In genomic region chr4:7335363-7336066, GRCh38 we compare ENCODE assay signal across 9 cellular contexts.
DNase-seq lines count a peak whose midpoint lies in the region; ATAC-seq and TF ChIP-seq lines count a peak whose summit lies in the region.
"Had no signal": no experiment of that assay in that cellular context is flagged by ENCODE, and none has a peak within 500 bp of the region (broad histone marks: within the 10 kb centered on the region; RNA-seq: fewer than 3 reads in every experiment).

No MANE protein-coding gene starts in this region.

- peak in 2 of 3 donors; percentile 2 to 41 for DNase-seq in CD4-positive, CD25-positive, alpha-beta regulatory T cell
- DNase-seq in GM23248 (peak; percentile 60), left ventricle myocardium inferior (peak; percentile 44), sigmoid colon (no peak), NCI-H2081 treated with DMSO at 0.1 percent for 48 hours (lab: John Stamatoyannopoulos, UW) (no peak)
- DNase-seq in activated naive CD8-positive, alpha-beta T cell treated with anti-CD3 and anti-CD28 coated beads, Interleukin-2, amount 10 ng/mL, durations not matched to agents 7 days and 5 days, result peak; percentile 77

- H3K79me2 ChIP-seq in GM23248 (ENCODE audit: insufficient read depth) (no peaks in the 10 kb centered on the region), OCI-LY3 (ENCODE audit: low read length) (no peaks in the 10 kb centered on the region)

- no peak overlapping the region for H3K4me3 Mint-ChIP-seq in CD4-positive, CD25-positive, alpha-beta regulatory T cell
- H3K4me3 Mint-ChIP-seq in activated naive CD8-positive, alpha-beta T cell treated with anti-CD3 and anti-CD28 coated beads, Interleukin-2, amount 10 ng/mL, durations not matched to agents 7 days and 5 days, result no peak overlapping the region

- H3F3A ChIP-seq in GM23248 (ENCODE audit: insufficient read depth), result no peaks in the 10 kb centered on the region

- H3K27me3 ChIP-seq in CD4-positive, CD25-positive, alpha-beta regulatory T cell (ENCODE audit: control insufficient read depth, insufficient read depth, low read length), result no peaks in the 10 kb centered on the region
- H3K27me3 ChIP-seq in GM23248 (replicated peaks; ENCODE audit: insufficient read depth) (no peaks in the 10 kb centered on the region), OCI-LY3 (ENCODE audit: low read depth, low read length) (no peaks in the 10 kb centered on the region), left ventricle myocardium inferior (ENCODE audit: low read depth) (peaks cover 5% of the 10 kb centered on the region), sigmoid colon (no peaks in the 10 kb centered on the region)

- H3K4me1 ChIP-seq in CD4-positive, CD25-positive, alpha-beta regulatory T cell (ENCODE audit: control insufficient read depth, insufficient read depth, low read length, poor library complexity, severe bottlenecking), result no peaks in the 10 kb centered on the region
- H3K4me1 ChIP-seq in GM23248 (ENCODE audit: insufficient read depth), result 0 out of 2 replicates have a peak, but pooled peaks cover 4% of the 10 kb centered on the region
- no peaks in the 10 kb centered on the region for H3K4me1 ChIP-seq in OCI-LY3 (ENCODE audit: low read length)
- H3K4me1 ChIP-seq in left ventricle myocardium inferior, result peaks cover 11% of the 10 kb centered on the region
- H3K4me1 ChIP-seq in sigmoid colon, result peaks cover 0 to 18% (median 10%) of the 10 kb centered on the region in 4 donors

- peak in 1 of 2 donors; percentile 31 for ATAC-seq in CD4-positive, CD25-positive, alpha-beta regulatory T cell (ENCODE audit: low read depth in 2 of 2)
- peak; percentile 88 for ATAC-seq in activated naive CD8-positive, alpha-beta T cell treated with anti-CD3 and anti-CD28 coated beads, Interleukin-2, amount 10 ng/mL, durations not matched to agents 7 days and 5 days (ENCODE audit: low read depth)
- no peak for ATAC-seq in GM19397 (IDR thresholded peaks at IDR 0.05; ENCODE audit: unreplicated experiment)

- H3K4me2 ChIP-seq in GM23248 (ENCODE audit: unreplicated experiment) (no peak overlapping the region), OCI-LY3 (ENCODE audit: low read length) (no peak overlapping the region)

- H3K27ac Mint-ChIP-seq in CD4-positive, CD25-positive, alpha-beta regulatory T cell, result no peak overlapping the region
- H3K27ac Mint-ChIP-seq in activated naive CD8-positive, alpha-beta T cell treated with anti-CD3 and anti-CD28 coated beads, Interleukin-2, amount 10 ng/mL, durations not matched to agents 7 days and 5 days, result no peak overlapping the region
- H3K27ac Mint-ChIP-seq: IgD-negative memory B cell had no signal

- POLR2A ChIA-PET in activated naive CD8-positive, alpha-beta T cell treated with anti-CD3 and anti-CD28 coated beads, Interleukin-2, amount 10 ng/mL, durations not matched to agents 7 days and 5 days (lab: Charles Lee), result no interaction called here

- no peaks in the 10 kb centered on the region for H3K9me2 ChIP-seq in GM23248 (ENCODE audit: insufficient read depth)

- no peak for TF ChIP-seq EP300 in sigmoid colon (IDR thresholded peaks at IDR 0.05)

- WGBS in GM23248 (ENCODE audit: low coverage in 1 of 2, low lambda C conversion rate in 2 of 2, missing lambda C conversion rate in 2 of 2), 2 experiments, result 42 to 49% methylated on average over 22 to 24 of the region's 24 CpGs
- WGBS in sigmoid colon, 2 donors, result 26 to 49% methylated on average over 24 of the region's 24 CpGs

- peaks cover 4% of the 10 kb centered on the region for H3K27me3 Mint-ChIP-seq in CD4-positive, CD25-positive, alpha-beta regulatory T cell
- no peaks in the 10 kb centered on the region for H3K27me3 Mint-ChIP-seq in activated naive CD8-positive, alpha-beta T cell treated with anti-CD3 and anti-CD28 coated beads, Interleukin-2, amount 10 ng/mL, durations not matched to agents 7 days and 5 days

- no peaks in the 10 kb centered on the region for H3K9me3 ChIP-seq in CD4-positive, CD25-positive, alpha-beta regulatory T cell (ENCODE audit: control insufficient read depth in 2 of 2, low read length in 2 of 2)
- no peaks in the 10 kb centered on the region for H3K9me3 ChIP-seq in GM23248 (ENCODE audit: low read depth)
- H3K9me3 ChIP-seq in OCI-LY3 (ENCODE audit: insufficient read depth, low read length), result no peaks in the 10 kb centered on the region
- H3K9me3 ChIP-seq in left ventricle myocardium inferior (replicated peaks), result no peaks in the 10 kb centered on the region
- H3K9me3 ChIP-seq in sigmoid colon, result no peaks in the 10 kb centered on the region

- peaks cover 0 to 3% (median 0%) of the 10 kb centered on the region in 7 donors for H3K9me3 Mint-ChIP-seq in CD4-positive, CD25-positive, alpha-beta regulatory T cell
- peaks cover 1% of the 10 kb centered on the region for H3K9me3 Mint-ChIP-seq in activated naive CD8-positive, alpha-beta T cell treated with anti-CD3 and anti-CD28 coated beads, Interleukin-2, amount 10 ng/mL, durations not matched to agents 7 days and 5 days

- in situ Hi-C loops in GM23248 (cut with MboI), result no loop called here

- no peak overlapping the region for H2AFZ ChIP-seq in GM23248
- H2AFZ ChIP-seq in OCI-LY3 (ENCODE audit: low read depth, low read length), result no peak overlapping the region

- H3K36me3 Mint-ChIP-seq in CD4-positive, CD25-positive, alpha-beta regulatory T cell, result no peaks in the 10 kb centered on the region
- no peaks in the 10 kb centered on the region for H3K36me3 Mint-ChIP-seq in activated naive CD8-positive, alpha-beta T cell treated with anti-CD3 and anti-CD28 coated beads, Interleukin-2, amount 10 ng/mL, durations not matched to agents 7 days and 5 days
- H3K36me3 Mint-ChIP-seq: IgD-negative memory B cell had no signal

- H3K4me3 ChIP-seq in CD4-positive, CD25-positive, alpha-beta regulatory T cell (ENCODE audit: low read depth, low read length), result no peak overlapping the region
- no peak overlapping the region for H3K4me3 ChIP-seq in GM23248
- H3K4me3 ChIP-seq in OCI-LY3 (ENCODE audit: low read length), result no peak overlapping the region
- no peak overlapping the region for H3K4me3 ChIP-seq in left ventricle myocardium inferior
- H3K4me3 ChIP-seq in sigmoid colon, result no peak overlapping the region

- no peak overlapping the region for H3K27ac ChIP-seq in CD4-positive, CD25-positive, alpha-beta regulatory T cell (ENCODE audit: insufficient read depth, low read length, poor library complexity, severe bottlenecking)
- H3K27ac ChIP-seq in GM23248 (no peak overlapping the region), OCI-LY3 (ENCODE audit: low read length) (no peak overlapping the region), left ventricle myocardium inferior (replicated peaks) (no peak overlapping the region), sigmoid colon (peak overlapping the region in 2 of 4 donors; percentile 26 to 37)

- H3K4me1 Mint-ChIP-seq in CD4-positive, CD25-positive, alpha-beta regulatory T cell, result no peaks in the 10 kb centered on the region
- no peaks in the 10 kb centered on the region for H3K4me1 Mint-ChIP-seq in activated naive CD8-positive, alpha-beta T cell treated with anti-CD3 and anti-CD28 coated beads, Interleukin-2, amount 10 ng/mL, durations not matched to agents 7 days and 5 days

- intact Hi-C loops in left ventricle myocardium inferior (cut with micrococcal nuclease) (no loop called here), sigmoid colon (cut with DNase I) (loop anchor here (2.0 kb wide), 1 partner anchor 143 kb away; the partner anchor contains the start of gene SORCS2)

- no peaks in the 10 kb centered on the region for H4K20me1 ChIP-seq in GM23248 (ENCODE audit: insufficient read depth)
- no peaks in the 10 kb centered on the region for H4K20me1 ChIP-seq in OCI-LY3 (ENCODE audit: insufficient read depth, low read length)

- no peaks in the 10 kb centered on the region for H3K36me3 ChIP-seq in CD4-positive, CD25-positive, alpha-beta regulatory T cell (ENCODE audit: control insufficient read depth, insufficient read depth, low read length)
- H3K36me3 ChIP-seq in GM23248 (ENCODE audit: low read depth) (no peaks in the 10 kb centered on the region), OCI-LY3 (replicated peaks; ENCODE audit: low read depth, low read length) (no peaks in the 10 kb centered on the region), left ventricle myocardium inferior (no peaks in the 10 kb centered on the region), sigmoid colon (no peaks in the 10 kb centered on the region)

- no peak for TF ChIP-seq POLR2A in sigmoid colon (IDR thresholded peaks at IDR 0.05)

- H3K9ac ChIP-seq in GM23248, result no peak overlapping the region
- no peak overlapping the region for H3K9ac ChIP-seq in OCI-LY3 (ENCODE audit: low read length)

- TF ChIP-seq CTCF in OCI-LY3 (IDR thresholded peaks at IDR 0.05; ENCODE audit: low read depth, low read length) (peak; percentile 50), left ventricle myocardium inferior (IDR thresholded peaks at IDR 0.05; ENCODE audit: borderline replicate concordance) (peak; percentile 77), sigmoid colon (IDR thresholded peaks at IDR 0.05) (peak in 3 of 4 experiments; percentile 37 to 55 (median 47))

Comparison
In these comparisons a context has a peak if more than half of its experiments do, and no peak if none do; other contexts are left out.
1. DNase-seq: peak in CD4-positive, CD25-positive, alpha-beta regulatory T cell (2 of 3), GM23248 (single experiment), activated naive CD8-positive, alpha-beta T cell treated with anti-CD3 and anti-CD28 coated beads, Interleukin-2, amount 10 ng/mL, durations not matched to agents 7 days and 5 days (single experiment) and left ventricle myocardium inferior (single experiment); none in sigmoid colon (single experiment) and NCI-H2081 treated with DMSO at 0.1 percent for 48 hours (single experiment).
2. Peak in every context shown above with its lines, with median percentiles within 50 percentile points of each other: CTCF ChIP-seq.